14 cellular contexts compared by ENCODE assay signal in genomic region chr1:19411612-19412011, GRCh38.
DNase-seq lines count a peak whose midpoint lies in the region; ATAC-seq and TF ChIP-seq lines count a peak whose summit lies in the region.
"Had no signal": no experiment of that assay in that cellular context is flagged by ENCODE, and none has a peak within 500 bp of the region (broad histone marks: within the 10 kb centered on the region; RNA-seq: fewer than 3 reads in every experiment).

No MANE protein-coding gene starts in this region.

- H3K4me1 ChIP-seq in stomach smooth muscle (ENCODE audit: control insufficient read depth, insufficient read depth, low read length): peaks cover 79% of the 10 kb centered on the region

- DNase-seq in NCI-H82 (lab: John Stamatoyannopoulos, UW): peak; percentile 54
- DNase-seq in NCI-H82 treated with DMSO at 0.1 percent for 48 hours (lab: John Stamatoyannopoulos, UW; ENCODE audit: unreplicated experiment): no peak
- DNase-seq in endothelial cell (ENCODE audit: low spot score): no peak
- no peak for DNase-seq in activated gamma-delta T cell treated with Interleukin-2 at 50 U/mL for 16 hours
- DNase-seq in cerebellar nuclear complex (lab: John Stamatoyannopoulos, UW): no peak
- DNase-seq: 8988T; activated CD4-positive, alpha-beta T cell treated with anti-CD3 and anti-CD28 coated beads for 1 hour; NCI-H1092; NCI-H524; nucleus accumbens had no signal

- peak overlapping the region; percentile 30 for H3K27ac Mint-ChIP-seq in endothelial cell (ENCODE audit: unreplicated experiment)
- H3K27ac Mint-ChIP-seq: dendritic cell treated with granulocyte-macrophage colony-stimulating factor and Interleukin-4, amounts not matched to agents 40 ng/mL and 50 ng/mL, for 4 days had no signal

- H3K4me3 ChIP-seq in stomach smooth muscle (ENCODE audit: low read length in 2 of 2): no peak overlapping the region

- peak; percentile 54 for ATAC-seq in HG02642 (IDR thresholded peaks at IDR 0.05; ENCODE audit: poor library complexity, unreplicated experiment)
- no peak for ATAC-seq in GM18858 (IDR thresholded peaks at IDR 0.05; ENCODE audit: unreplicated experiment)

- no peaks in the 10 kb centered on the region for H3K36me3 Mint-ChIP-seq in endothelial cell (ENCODE audit: low read depth, unreplicated experiment)

- no peak for TF ChIP-seq CTCF in endothelial cell (IDR thresholded peaks at IDR 0.05; ENCODE audit: unreplicated experiment)

- H3K9me3 Mint-ChIP-seq in endothelial cell (ENCODE audit: unreplicated experiment): no peaks in the 10 kb centered on the region
- H3K9me3 Mint-ChIP-seq: dendritic cell treated with granulocyte-macrophage colony-stimulating factor and Interleukin-4, amounts not matched to agents 40 ng/mL and 50 ng/mL, for 4 days had no signal

- peaks cover 0 to 2% of the 10 kb centered on the region in 2 donors for H3K36me3 ChIP-seq in stomach smooth muscle (ENCODE audit: control insufficient read depth in 2 of 2, insufficient read depth in 2 of 2, low read length in 2 of 2)

- H3K9ac ChIP-seq in stomach smooth muscle (ENCODE audit: low read length in 2 of 2): no peak overlapping the region

- H3K4me3 Mint-ChIP-seq in endothelial cell (ENCODE audit: unreplicated experiment): no peak overlapping the region
- H3K4me3 Mint-ChIP-seq: dendritic cell treated with granulocyte-macrophage colony-stimulating factor and Interleukin-4, amounts not matched to agents 40 ng/mL and 50 ng/mL, for 4 days had no signal

- H3K27me3 ChIP-seq in stomach smooth muscle (ENCODE audit: control insufficient read depth in 1 of 2, insufficient read depth in 2 of 2, low read length in 2 of 2): no peaks in the 10 kb centered on the region

- H3K4me1 Mint-ChIP-seq in endothelial cell (ENCODE audit: unreplicated experiment): peaks cover 34% of the 10 kb centered on the region

- H3K27ac ChIP-seq in stomach smooth muscle (ENCODE audit: low read length): peak overlapping the region; percentile 83

- peaks cover 8% of the 10 kb centered on the region for H3K27me3 Mint-ChIP-seq in endothelial cell (ENCODE audit: unreplicated experiment)
- H3K27me3 Mint-ChIP-seq: dendritic cell treated with granulocyte-macrophage colony-stimulating factor and Interleukin-4, amounts not matched to agents 40 ng/mL and 50 ng/mL, for 4 days had no signal

- H3K9me3 ChIP-seq in stomach smooth muscle (ENCODE audit: control insufficient read depth in 2 of 2, low read length in 2 of 2): no peaks in the 10 kb centered on the region
